In the genomic region with DNA sequence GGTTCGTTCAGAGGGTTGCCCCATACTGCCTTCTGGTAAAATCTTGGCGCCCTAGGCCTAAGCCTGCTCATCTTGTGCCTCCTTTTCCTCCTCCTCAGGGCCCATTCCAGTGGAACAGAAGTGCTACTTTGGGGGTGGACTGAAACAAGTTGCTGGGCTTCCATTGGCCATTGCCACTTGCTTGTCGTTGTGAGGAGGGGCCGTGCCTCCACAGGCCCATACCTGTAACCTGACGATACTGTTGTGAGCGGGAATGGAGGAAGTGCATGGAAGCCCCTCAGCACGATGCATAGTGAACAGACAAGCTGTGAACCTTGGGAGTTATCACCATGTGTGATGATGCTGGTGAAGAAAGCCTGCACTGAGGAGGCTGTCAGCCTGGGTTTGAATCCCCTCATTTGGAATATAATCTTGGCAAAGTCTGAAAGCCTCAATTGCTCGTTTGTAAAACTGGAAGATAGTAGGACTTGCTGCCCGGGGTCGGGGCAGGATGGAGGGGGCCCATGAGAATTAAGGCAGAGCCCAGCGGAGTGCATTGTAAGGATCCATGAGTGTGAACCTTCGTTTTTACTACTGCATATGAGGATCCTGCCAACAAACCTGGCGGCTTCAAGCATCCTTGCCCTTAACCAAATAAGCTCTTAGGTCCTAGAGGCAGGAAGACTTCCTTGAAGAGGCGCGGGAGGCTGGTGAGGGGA, we compare ENCODE assay signal across 9 cellular contexts. TPM values are rescaled to one million over a fixed set of nuclear protein-coding genes. Genes with fewer than 3 reads are reported as not detected.
DNase-seq lines count a peak whose midpoint lies in the region; ATAC-seq, FAIRE-seq and TF ChIP-seq lines count a peak whose summit lies in the region.
"Had no signal": no experiment of that assay in that cellular context is flagged by ENCODE, and none has a peak within 500 bp of the region (broad histone marks: within the 10 kb centered on the region; RNA-seq: fewer than 3 reads in every experiment).

No MANE protein-coding gene starts in this region.

- peaks cover 50% of the 10 kb centered on the region for H3K4me1 Mint-ChIP-seq in mesothelial cell of epicardium

- peak overlapping the region; percentile 73 for H3K4me3 Mint-ChIP-seq in mesothelial cell of epicardium

- no peaks in the 10 kb centered on the region for H3K36me3 Mint-ChIP-seq in mesothelial cell of epicardium

- no TSS peak for BruUV-seq in A673 (replicated peaks; lab: Mats Ljungman, UMichigan)

- no peaks in the 10 kb centered on the region for H3K9me3 Mint-ChIP-seq in mesothelial cell of epicardium

- H3K27ac ChIP-seq in A673 (ENCODE audit: low read depth, low read length, poor library complexity, severe bottlenecking) (no peak overlapping the region), breast epithelium (peak overlapping the region; percentile 72 to 82)

- H3K4me1 ChIP-seq in A673 (ENCODE audit: insufficient read depth, low read length, poor library complexity, severe bottlenecking) (peaks cover 22% of the 10 kb centered on the region), breast epithelium (no peaks in the 10 kb centered on the region)

- H3K4me3 ChIP-seq in A673 (ENCODE audit: low read depth, low read length, poor library complexity, severe bottlenecking) (peak overlapping the region; percentile 91), breast epithelium (peak overlapping the region; percentile 72 to 85 (median 78))

- POLR2A ChIA-PET in A673 (lab: Charles Lee; ENCODE audit: low non-redundant PET): no interaction called here

- FAIRE-seq in HTR-8/SVneo (lab: Jason Lieb, UNC): no peak

- ATAC-seq in HG03460 (IDR thresholded peaks at IDR 0.05; ENCODE audit: unreplicated experiment): no peak

- no peak for TF ChIP-seq POLR2A in breast epithelium (IDR thresholded peaks at IDR 0.05)

- intact Hi-C loops in A673 (cut with micrococcal nuclease; ENCODE audit: unreplicated experiment) (loop anchor here (5.0 to 10.0 kb wide), 4 partner anchors 203 to 896 kb away; partner anchors contain the start of genes KLLN and PTEN), breast epithelium (cut with DNase I; ENCODE audit: low total_unique reads) (no loop called here)

- TF ChIP-seq CTCF in A673 (conservative IDR thresholded peaks at IDR 0.05; ENCODE audit: low read depth, low read length) (no peak), breast epithelium (IDR thresholded peaks at IDR 0.05) (no peak), mesothelial cell of epicardium (IDR thresholded peaks at IDR 0.05; ENCODE audit: unreplicated experiment) (no peak)

- peak overlapping the region; percentile 49 for H3K27ac Mint-ChIP-seq in mesothelial cell of epicardium

- H3K9me3 ChIP-seq in A673 (ENCODE audit: low read depth, low read length, poor library complexity, severe bottlenecking) (no peaks in the 10 kb centered on the region), breast epithelium (no peaks in the 10 kb centered on the region)

- peaks cover 26% of the 10 kb centered on the region for H3K27me3 Mint-ChIP-seq in mesothelial cell of epicardium (ENCODE audit: low read depth)

- CTCF ChIA-PET in A673 (lab: Charles Lee): no interaction called here

- DNase-seq in A673 (ENCODE audit: low spot score): no peak
- peak; percentile 30 for DNase-seq in HK-2 (ENCODE audit: unreplicated experiment)
- DNase-seq in breast epithelium (ENCODE audit: low spot score in 2 of 2): no peak
- peak in 1 of 2 experiments; percentile 38 for DNase-seq in mesothelial cell of epicardium (ENCODE audit: low spot score in 2 of 2, unreplicated experiment in 2 of 2)
- no peak for DNase-seq in NCI-H1930 (lab: John Stamatoyannopoulos, UW)
- DNase-seq in HTR-8/SVneo (ENCODE audit: insufficient read length, low spot score): no peak
- no peak for DNase-seq in DMS114 treated with DMSO at 0.1 percent for 48 hours (lab: John Stamatoyannopoulos, UW; ENCODE audit: unreplicated experiment)

- H3K36me3 ChIP-seq in A673 (ENCODE audit: insufficient read depth, low read length, poor library complexity, severe bottlenecking): no peaks in the 10 kb centered on the region
- H3K36me3 ChIP-seq in breast epithelium: no peaks in the 10 kb centered on the region

- H3K27me3 ChIP-seq in A673 (replicated peaks; ENCODE audit: insufficient read depth, low read depth, low read length, poor library complexity) (no peaks in the 10 kb centered on the region), breast epithelium (no peaks in the 10 kb centered on the region)

RNA-seq across cellular contexts. Expression of gene PAPSS2, which starts 0.7 kb away (rescaled TPM):
- 10.2 and 14.0 TPM in 2 replicates for total RNA-seq in A673 (2021)
- 10 to 100 TPM; 21.1 to 33.8 (median 27.2) TPM for total RNA-seq in breast epithelium
- total RNA-seq in mesothelial cell of epicardium: 13.2 to 16.9 TPM (median 13.7 TPM) in 3 replicates
- total RNA-seq: OCI-LY7 had no signal
